14 cellular contexts compared by ENCODE assay signal in the genomic region with DNA sequence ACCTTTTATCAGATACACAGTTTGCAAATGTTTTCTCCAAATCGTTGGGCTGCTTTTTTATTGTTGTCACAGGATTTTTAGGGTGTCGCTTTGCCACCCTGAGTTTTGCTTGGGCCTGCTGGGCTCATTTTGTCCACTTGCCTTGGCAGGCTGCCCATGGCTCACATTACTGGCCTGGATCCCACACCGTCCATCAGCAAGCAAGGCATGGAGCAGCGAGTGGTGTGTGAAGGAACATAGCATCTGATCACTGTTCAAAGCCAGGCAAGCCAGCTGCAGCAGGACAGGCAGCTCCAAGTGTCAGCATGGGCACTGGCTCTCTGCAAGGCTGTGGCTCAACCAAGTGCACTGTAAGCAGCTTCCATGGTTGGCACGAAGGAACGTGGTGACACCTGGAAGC.
DNase-seq lines count a peak whose midpoint lies in the region; ATAC-seq, FAIRE-seq and TF ChIP-seq lines count a peak whose summit lies in the region.
"Had no signal": no experiment of that assay in that cellular context is flagged by ENCODE, and none has a peak within 500 bp of the region (broad histone marks: within the 10 kb centered on the region; RNA-seq: fewer than 3 reads in every experiment).

No MANE protein-coding gene starts in this region.

- no peak overlapping the region for H3K9ac ChIP-seq in kidney (ENCODE audit: low read length in 2 of 2)

- no peaks in the 10 kb centered on the region for H3K36me3 ChIP-seq in kidney (ENCODE audit: control insufficient read depth in 1 of 2, insufficient read depth in 2 of 2, low read length in 2 of 2)
- H3K36me3 ChIP-seq in A673 (ENCODE audit: insufficient read depth, low read length, poor library complexity, severe bottlenecking), result no peaks in the 10 kb centered on the region
- H3K36me3 ChIP-seq: BE2C had no signal

- no peak overlapping the region for H3K4me3 ChIP-seq in right cardiac atrium (ENCODE audit: low read length)
- no peak overlapping the region for H3K4me3 ChIP-seq in kidney (ENCODE audit: low read length in 2 of 2)
- H3K4me3 ChIP-seq in A673 (ENCODE audit: low read depth, low read length, poor library complexity, severe bottlenecking), result no peak overlapping the region

- intact Hi-C loops in right cardiac atrium (cut with DNase I) (no loop called here), left cardiac atrium (cut with DNase I) (no loop called here), kidney (cut with DNase I) (no loop called here), A673 (cut with micrococcal nuclease; ENCODE audit: unreplicated experiment) (no loop called here)

- H3K27me3 ChIP-seq in right cardiac atrium (ENCODE audit: control insufficient read depth, insufficient read depth) (no peaks in the 10 kb centered on the region), A673 (replicated peaks; ENCODE audit: insufficient read depth, low read depth, low read length, poor library complexity) (no peaks in the 10 kb centered on the region), foreskin keratinocyte (no peaks in the 10 kb centered on the region)
- H3K27me3 ChIP-seq: BE2C had no signal

- ATAC-seq in right cardiac atrium (no peak), left cardiac atrium (no peak), foreskin keratinocyte (no peak)

- 78% methylated on average over 6 of the region's 6 CpGs for WGBS in right cardiac atrium

- no peaks in the 10 kb centered on the region for H3K9me3 ChIP-seq in right cardiac atrium (ENCODE audit: control insufficient read depth, low read length)
- peaks cover 0 to 6% of the 10 kb centered on the region in 2 donors for H3K9me3 ChIP-seq in kidney (ENCODE audit: control insufficient read depth in 1 of 2, low read length in 2 of 2)
- H3K9me3 ChIP-seq in A673 (ENCODE audit: low read depth, low read length, poor library complexity, severe bottlenecking), result no peaks in the 10 kb centered on the region
- H3K9me3 ChIP-seq: BE2C had no signal

- no TSS peak for BruUV-seq in A673 (replicated peaks; lab: Mats Ljungman, UMichigan)

- DNase-seq in right cardiac atrium, result peak in 2 of 3 donors; percentile 27 to 36
- DNase-seq in left cardiac atrium, result no peak
- DNase-seq in kidney, result peak; percentile 49
- DNase-seq in urothelium cell line (ENCODE audit: low spot score), result no peak
- no peak for DNase-seq in NCI-H748 (lab: John Stamatoyannopoulos, UW; ENCODE audit: unreplicated experiment)
- no peak for DNase-seq in A673 (ENCODE audit: low spot score)
- DNase-seq in foreskin keratinocyte, result no peak
- DNase-seq: BE2C; CD4-positive, alpha-beta memory T cell; GF-D8 had no signal

- no peak for FAIRE-seq in kidney (lab: Jason Lieb, UNC)
- peak; percentile 23 for FAIRE-seq in urothelium cell line (lab: Jason Lieb, UNC)
- FAIRE-seq: A204.1, H54 had no signal

- H3K27ac ChIP-seq in right cardiac atrium (ENCODE audit: low read length) (no peak overlapping the region), kidney (ENCODE audit: low read depth in 2 of 2, low read length in 2 of 2) (no peak overlapping the region), A673 (ENCODE audit: low read depth, low read length, poor library complexity, severe bottlenecking) (no peak overlapping the region), foreskin keratinocyte (no peak overlapping the region)
- H3K27ac ChIP-seq: C4-2B had no signal

- TF ChIP-seq EP300 in Ishikawa (IDR thresholded peaks at IDR 0.05; ENCODE audit: borderline replicate concordance), result no peak

- no peak for TF ChIP-seq RAD21 in Ishikawa (IDR thresholded peaks at IDR 0.05; ENCODE audit: low read depth)

- H3K4me1 ChIP-seq in right cardiac atrium (ENCODE audit: control insufficient read depth, insufficient read depth, low read length) (no peaks in the 10 kb centered on the region), kidney (ENCODE audit: control insufficient read depth in 1 of 2, insufficient read depth in 1 of 2, low read depth in 1 of 2, low read length in 2 of 2) (no peaks in the 10 kb centered on the region), A673 (ENCODE audit: insufficient read depth, low read length, poor library complexity, severe bottlenecking) (no peaks in the 10 kb centered on the region), foreskin keratinocyte (no peaks in the 10 kb centered on the region)
- H3K4me1 ChIP-seq: BE2C had no signal

- TF ChIP-seq CTCF in kidney (IDR thresholded peaks at IDR 0.05; ENCODE audit: borderline replicate concordance, extremely low read depth, insufficient read depth) (no peak), A673 (conservative IDR thresholded peaks at IDR 0.05; ENCODE audit: low read depth, low read length) (no peak), foreskin keratinocyte (conservative IDR thresholded peaks at IDR 0.05) (no peak)

- POLR2A ChIA-PET in A673 (lab: Charles Lee; ENCODE audit: low non-redundant PET), result no interaction called here

- CTCF ChIA-PET in A673 (lab: Charles Lee), result no interaction called here

TF ChIP-seq in Ishikawa, 13 proteins besides CTCF, POLR2A, EP300 and RAD21:
- TF ChIP-seq TEAD4 (IDR thresholded peaks at IDR 0.05) (no peak), NFIC (IDR thresholded peaks at IDR 0.05) (peak; percentile 65)

Comparison
In these comparisons a context has a peak if more than half of its experiments do, and no peak if none do; other contexts are left out.
1. DNase-seq: peak in right cardiac atrium (2 of 3) and kidney (single experiment); none in left cardiac atrium (single experiment), urothelium cell line (single experiment), NCI-H748 (single experiment), A673 (single experiment) and foreskin keratinocyte (0 of 2).